In genomic region chr16:88367560-88367959, GRCh38 we compare ENCODE assay signal across 19 cellular contexts.
"Had no signal": no experiment of that assay in that cellular context is flagged by ENCODE, and none has a peak within 500 bp of the region (broad histone marks: within the 10 kb centered on the region; RNA-seq: fewer than 3 reads in every experiment).

No MANE protein-coding gene starts in this region.

- H3K4me3 Mint-ChIP-seq: nephron, type B pancreatic cell had no signal

- H3K36me3 ChIP-seq: stomach had no signal

- H3K27ac ChIP-seq: hepatocyte, parathyroid adenoma, psoas muscle, skin epidermis, stomach had no signal

- H3K4me3 ChIP-seq: dorsolateral prefrontal cortex, hepatocyte, psoas muscle, skin epidermis, stomach had no signal

- ATAC-seq: left lobe of liver, psoas muscle, sciatic nerve had no signal

- H3K9me3 ChIP-seq: psoas muscle had no signal

- H3K27ac Mint-ChIP-seq: naive B cell, nephron, type B pancreatic cell had no signal

- H3K36me3 Mint-ChIP-seq: type B pancreatic cell had no signal

- DNase-seq: central memory CD4-positive, alpha-beta T cell; cortex of kidney; effector CD8-positive, alpha-beta T cell; mesendoderm; naive B cell; occipital lobe; retina; stimulated activated CD4-positive, alpha-beta T cell treated with anti-CD3 and anti-CD28 coated beads, Interleukin-12 subunit alpha, Interleukin-12 subunit beta, amount 100 ng/mL, for 4 hours; stimulated activated naive CD4-positive, alpha-beta T cell; stomach had no signal

- H3K27me3 ChIP-seq: dorsolateral prefrontal cortex, hepatocyte had no signal

- H3K4me1 Mint-ChIP-seq: nephron had no signal

- H3K9me3 Mint-ChIP-seq: type B pancreatic cell had no signal

- H3K4me1 ChIP-seq: parathyroid adenoma, psoas muscle, stomach had no signal
